Comparison of ENCODE assay signal across 22 cellular contexts in genomic region chr19:6210721-6211600, GRCh38.
DNase-seq lines count a peak whose midpoint lies in the region; ATAC-seq, FAIRE-seq and TF ChIP-seq lines count a peak whose summit lies in the region.
"Had no signal": no experiment of that assay in that cellular context is flagged by ENCODE, and none has a peak within 500 bp of the region (broad histone marks: within the 10 kb centered on the region; RNA-seq: fewer than 3 reads in every experiment).

No MANE protein-coding gene starts in this region.

- no peak for TF ChIP-seq CTCF in natural killer cell (IDR thresholded peaks at IDR 0.05)

- ATAC-seq in HG03342 (IDR thresholded peaks at IDR 0.05; ENCODE audit: unreplicated experiment) (no peak), natural killer cell (no peak)
- no peak for ATAC-seq in activated CD8-positive, alpha-beta memory T cell treated with anti-CD3 and anti-CD28 coated beads, Interleukin-2, amount 10 ng/mL, durations not matched to agents 7 days and 5 days
- ATAC-seq: activated CD8-positive, alpha-beta T cell treated with anti-CD3 and anti-CD28 coated beads, Interleukin-2, amount 10 ng/mL, durations not matched to agents 7 days and 5 days; activated T-cell treated with anti-CD3 and anti-CD28 coated beads, Interleukin-2, amount 50 U/mL, for 72 hours; heart left ventricle; naive thymus-derived CD8-positive, alpha-beta T cell had no signal

- 0 out of 2 replicates have a peak, but pooled peaks cover 4% of the 10 kb centered on the region for H4K20me1 ChIP-seq in BLaER1

- no peak for FAIRE-seq in HTR-8/SVneo (lab: Jason Lieb, UNC)
- FAIRE-seq: H54, islet of Langerhans had no signal

- H3K27ac Mint-ChIP-seq in activated CD8-positive, alpha-beta memory T cell treated with anti-CD3 and anti-CD28 coated beads, Interleukin-2, amount 10 ng/mL, durations not matched to agents 7 days and 5 days: no peak overlapping the region
- H3K27ac Mint-ChIP-seq in natural killer cell: peak overlapping the region in 1 of 2 donors; percentile 24
- H3K27ac Mint-ChIP-seq: activated CD8-positive, alpha-beta T cell treated with anti-CD3 and anti-CD28 coated beads, Interleukin-2, amount 10 ng/mL, durations not matched to agents 7 days and 5 days; memory B cell; naive thymus-derived CD8-positive, alpha-beta T cell had no signal

- peak; percentile 8 for DNase-seq in HuH-7.5 (ENCODE audit: low spot score)
- DNase-seq in epidermal melanocyte (ENCODE audit: insufficient read length, low spot score): peak; percentile 12
- peak; percentile 79 for DNase-seq in posterior vena cava (ENCODE audit: low spot score)
- no peak for DNase-seq in activated CD8-positive, alpha-beta memory T cell treated with anti-CD3 and anti-CD28 coated beads, Interleukin-2, amount 10 ng/mL, durations not matched to agents 7 days and 5 days
- DNase-seq in natural killer cell: no peak
- no peak for DNase-seq in HTR-8/SVneo (ENCODE audit: insufficient read length, low spot score)
- DNase-seq: activated CD4-positive, CD25-positive, alpha-beta regulatory T cell; activated CD8-positive, alpha-beta T cell treated with anti-CD3 and anti-CD28 coated beads, Interleukin-2, amount 10 ng/mL, durations not matched to agents 7 days and 5 days; activated T-cell treated with anti-CD3 and anti-CD28 coated beads, Interleukin-2, amount 50 U/mL, for 72 hours; CD8-positive, alpha-beta memory T cell; NCI-H1048; NCI-H524; thyroid gland had no signal

- H3K4me3 ChIP-seq in BLaER1: no peak overlapping the region
- H3K4me3 ChIP-seq: heart left ventricle, SJSA1, thyroid gland had no signal

- H3K9ac ChIP-seq in BLaER1: peak overlapping the region; percentile 75
- H3K9ac ChIP-seq: KMS-11 had no signal

- no peaks in the 10 kb centered on the region for H3K36me3 Mint-ChIP-seq in activated CD8-positive, alpha-beta memory T cell treated with anti-CD3 and anti-CD28 coated beads, Interleukin-2, amount 10 ng/mL, durations not matched to agents 7 days and 5 days
- no peaks in the 10 kb centered on the region for H3K36me3 Mint-ChIP-seq in natural killer cell

- intact Hi-C loops in posterior vena cava (cut with DNase I) (no loop called here), natural killer cell (cut with micrococcal nuclease) (no loop called here)

- no peaks in the 10 kb centered on the region for H3K9me3 Mint-ChIP-seq in activated CD8-positive, alpha-beta memory T cell treated with anti-CD3 and anti-CD28 coated beads, Interleukin-2, amount 10 ng/mL, durations not matched to agents 7 days and 5 days (ENCODE audit: low read depth)
- H3K9me3 Mint-ChIP-seq in natural killer cell: no peaks in the 10 kb centered on the region
- H3K9me3 Mint-ChIP-seq: activated T-cell treated with anti-CD3 and anti-CD28 coated beads, Interleukin-2, amount 50 U/mL, for 72 hours; CD8-positive, alpha-beta memory T cell; memory B cell; naive thymus-derived CD8-positive, alpha-beta T cell had no signal

- H3K4me3 Mint-ChIP-seq in activated CD8-positive, alpha-beta memory T cell treated with anti-CD3 and anti-CD28 coated beads, Interleukin-2, amount 10 ng/mL, durations not matched to agents 7 days and 5 days: no peak overlapping the region
- H3K4me3 Mint-ChIP-seq in natural killer cell: no peak overlapping the region
- H3K4me3 Mint-ChIP-seq: activated CD8-positive, alpha-beta T cell treated with anti-CD3 and anti-CD28 coated beads, Interleukin-2, amount 10 ng/mL, durations not matched to agents 7 days and 5 days; activated T-cell treated with anti-CD3 and anti-CD28 coated beads, Interleukin-2, amount 50 U/mL, for 72 hours; CD8-positive, alpha-beta memory T cell; memory B cell; naive thymus-derived CD8-positive, alpha-beta T cell had no signal

- H3K27ac ChIP-seq in BLaER1: peak overlapping the region; percentile 86
- H3K27ac ChIP-seq: heart left ventricle, KMS-11, SJSA1 had no signal

- no peaks in the 10 kb centered on the region for H3K27me3 Mint-ChIP-seq in activated CD8-positive, alpha-beta memory T cell treated with anti-CD3 and anti-CD28 coated beads, Interleukin-2, amount 10 ng/mL, durations not matched to agents 7 days and 5 days
- no peaks in the 10 kb centered on the region for H3K27me3 Mint-ChIP-seq in natural killer cell (ENCODE audit: low read depth in 2 of 2)
- H3K27me3 Mint-ChIP-seq: CD8-positive, alpha-beta memory T cell; naive thymus-derived CD8-positive, alpha-beta T cell had no signal

- no peaks in the 10 kb centered on the region for H3K27me3 ChIP-seq in BLaER1
- H3K27me3 ChIP-seq: heart left ventricle, SJSA1, thyroid gland had no signal

- peak overlapping the region; percentile 81 for H3K4me2 ChIP-seq in BLaER1
- H3K4me2 ChIP-seq: KMS-11 had no signal

- H3K4me1 ChIP-seq in BLaER1: peaks cover 37% of the 10 kb centered on the region
- H3K4me1 ChIP-seq: heart left ventricle, SJSA1 had no signal

- H3K4me1 Mint-ChIP-seq in activated CD8-positive, alpha-beta memory T cell treated with anti-CD3 and anti-CD28 coated beads, Interleukin-2, amount 10 ng/mL, durations not matched to agents 7 days and 5 days: no peaks in the 10 kb centered on the region
- no peaks in the 10 kb centered on the region for H3K4me1 Mint-ChIP-seq in natural killer cell
- H3K4me1 Mint-ChIP-seq: CD8-positive, alpha-beta memory T cell had no signal

- H3K36me3 ChIP-seq in BLaER1: peaks cover 50% of the 10 kb centered on the region

- CTCF ChIA-PET in activated CD8-positive, alpha-beta memory T cell treated with anti-CD3 and anti-CD28 coated beads, Interleukin-2, amount 10 ng/mL, durations not matched to agents 7 days and 5 days (lab: Charles Lee): no interaction called here

- H3K9me3 ChIP-seq in BLaER1: no peaks in the 10 kb centered on the region
- H3K9me3 ChIP-seq: heart left ventricle, SJSA1, thyroid gland had no signal

Comparison
In these comparisons a context has a peak if more than half of its experiments do, and no peak if none do; other contexts are left out.
1. DNase-seq: peak in HuH-7.5 (single experiment), epidermal melanocyte (single experiment) and posterior vena cava (single experiment); none in activated CD8-positive, alpha-beta memory T cell treated with anti-CD3 and anti-CD28 coated beads, Interleukin-2, amount 10 ng/mL, durations not matched to agents 7 days and 5 days (single experiment), natural killer cell (single experiment) and HTR-8/SVneo (single experiment).